In genomic region chr11:117204283-117205080, GRCh38 we compare ENCODE assay signal across 1 cellular context.
TF ChIP-seq lines count a peak whose summit lies in the region.

No MANE protein-coding gene starts in this region.

TF ChIP-seq in K562, 482 proteins besides CTCF, POLR2A, EP300 and RAD21:
- TF ChIP-seq STAT6 (CRISPR knock-in tag; IDR thresholded peaks at IDR 0.05) (no peak), HMGN3 (IDR thresholded peaks at IDR 0.05; ENCODE audit: borderline replicate concordance, extremely low read depth, insufficient read length, low read depth, low read length) (no peak), POLR2AphosphoS2 (IDR thresholded peaks at IDR 0.05; ENCODE audit: low read length) (no peak), RBFOX2 (IDR thresholded peaks at IDR 0.05; ENCODE audit: low read depth, low read length) (0 out of 2 replicates have a peak, but pooled peaks have one; percentile 36), GABPB1 (CRISPR knock-in tag; IDR thresholded peaks at IDR 0.05) (no peak), ZBED1 (IDR thresholded peaks at IDR 0.05) (no peak), MAFG (tag; conservative IDR thresholded peaks at IDR 0.05) (no peak), ZNF384 (IDR thresholded peaks at IDR 0.05; ENCODE audit: low read depth, low read length) (no peak), POLR2G (IDR thresholded peaks at IDR 0.05; ENCODE audit: low read depth, low read length) (peak; percentile 44), PRPF4 (IDR thresholded peaks at IDR 0.05; ENCODE audit: insufficient read depth, low read depth, low read length, poor library complexity, severe bottlenecking) (no peak)
